Comparison of ENCODE assay signal across 18 cellular contexts in genomic region chr3:55718956-55719355, GRCh38.
"Had no signal": no experiment of that assay in that cellular context is flagged by ENCODE, and none has a peak within 500 bp of the region (broad histone marks: within the 10 kb centered on the region; RNA-seq: fewer than 3 reads in every experiment).

No MANE protein-coding gene starts in this region.

- H3K9me3 Mint-ChIP-seq: activated CD4-positive, alpha-beta memory T cell treated with anti-CD3 and anti-CD28 coated beads for 36 hours; activated naive CD4-positive, alpha-beta T cell treated with anti-CD3 and anti-CD28 coated beads, Interleukin-2, amount 10 ng/mL, durations not matched to agents 7 days and 5 days; dendritic cell treated with granulocyte-macrophage colony-stimulating factor and Interleukin-4, amounts not matched to agents 40 ng/mL and 50 ng/mL, for 4 days; stimulated activated naive CD8-positive, alpha-beta T cell treated with anti-CD3 and anti-CD28 coated beads, Interleukin-15, Interleukin-2, amounts not matched to agents 100 ng/mL and 50 ng/mL, for 24 hours had no signal

- H3K36me3 Mint-ChIP-seq: activated CD4-positive, alpha-beta memory T cell treated with anti-CD3 and anti-CD28 coated beads for 36 hours; activated naive CD4-positive, alpha-beta T cell treated with anti-CD3 and anti-CD28 coated beads, Interleukin-2, amount 10 ng/mL, durations not matched to agents 7 days and 5 days had no signal

- H3K4me3 ChIP-seq: body of pancreas, cardiac muscle cell, heart right ventricle, tibial artery had no signal

- H3K9me3 ChIP-seq: body of pancreas, heart right ventricle, tibial artery had no signal

- H3K4me1 ChIP-seq: body of pancreas, tibial artery had no signal

- H3K4me1 Mint-ChIP-seq: activated naive CD4-positive, alpha-beta T cell treated with anti-CD3 and anti-CD28 coated beads, Interleukin-2, amount 10 ng/mL, durations not matched to agents 7 days and 5 days; T-helper 17 cell had no signal

- H3K4me3 Mint-ChIP-seq: activated CD4-positive, alpha-beta memory T cell treated with anti-CD3 and anti-CD28 coated beads for 36 hours; activated naive CD4-positive, alpha-beta T cell treated with anti-CD3 and anti-CD28 coated beads, Interleukin-2, amount 10 ng/mL, durations not matched to agents 7 days and 5 days; dendritic cell treated with granulocyte-macrophage colony-stimulating factor and Interleukin-4, amounts not matched to agents 40 ng/mL and 50 ng/mL, for 4 days; stimulated activated naive CD8-positive, alpha-beta T cell treated with anti-CD3 and anti-CD28 coated beads, Interleukin-15, Interleukin-2, amounts not matched to agents 100 ng/mL and 50 ng/mL, for 24 hours; T-helper 17 cell had no signal

- ATAC-seq: body of pancreas, heart right ventricle, T-helper 17 cell had no signal

- H3K27ac Mint-ChIP-seq: activated CD4-positive, alpha-beta memory T cell treated with anti-CD3 and anti-CD28 coated beads for 36 hours; activated naive CD4-positive, alpha-beta T cell treated with anti-CD3 and anti-CD28 coated beads, Interleukin-2, amount 10 ng/mL, durations not matched to agents 7 days and 5 days; dendritic cell treated with granulocyte-macrophage colony-stimulating factor and Interleukin-4, amounts not matched to agents 40 ng/mL and 50 ng/mL, for 4 days; stimulated activated naive CD8-positive, alpha-beta T cell treated with anti-CD3 and anti-CD28 coated beads, Interleukin-15, Interleukin-2, amounts not matched to agents 100 ng/mL and 50 ng/mL, for 24 hours; T-helper 17 cell had no signal

- DNase-seq: activated CD4-positive, alpha-beta memory T cell treated with anti-CD3 and anti-CD28 coated beads for 36 hours; activated CD4-positive, alpha-beta T cell treated with anti-CD3 and anti-CD28 coated beads for 48 hours; activated CD4-positive, CD25-positive, alpha-beta regulatory T cell; activated naive CD4-positive, alpha-beta T cell treated with anti-CD3 and anti-CD28 coated beads, Interleukin-2, amount 10 ng/mL, durations not matched to agents 7 days and 5 days; activated T-cell treated with anti-CD3 and anti-CD28 coated beads, Interleukin-2, amount 50 U/mL, for 48 hours; effector CD4-positive, alpha-beta T cell; heart right ventricle; kidney; midbrain; occipital lobe; posterior cingulate gyrus; stimulated activated CD4-positive, alpha-beta T cell treated with anti-CD3 and anti-CD28 coated beads, Interleukin-1b, Interleukin-23, amount 100 ng/mL, for 48 hours; T-helper 17 cell; tibial artery had no signal

- H3K27ac ChIP-seq: body of pancreas, cardiac muscle cell, heart right ventricle, tibial artery had no signal

- H3K36me3 ChIP-seq: cardiac muscle cell, heart right ventricle, tibial artery had no signal

- H3K27me3 Mint-ChIP-seq: activated CD4-positive, alpha-beta memory T cell treated with anti-CD3 and anti-CD28 coated beads for 36 hours; activated naive CD4-positive, alpha-beta T cell treated with anti-CD3 and anti-CD28 coated beads, Interleukin-2, amount 10 ng/mL, durations not matched to agents 7 days and 5 days; T-helper 17 cell had no signal

- H3K27me3 ChIP-seq: body of pancreas, cardiac muscle cell had no signal
